Comparison of ENCODE assay signal across 16 cellular contexts in the genomic region with DNA sequence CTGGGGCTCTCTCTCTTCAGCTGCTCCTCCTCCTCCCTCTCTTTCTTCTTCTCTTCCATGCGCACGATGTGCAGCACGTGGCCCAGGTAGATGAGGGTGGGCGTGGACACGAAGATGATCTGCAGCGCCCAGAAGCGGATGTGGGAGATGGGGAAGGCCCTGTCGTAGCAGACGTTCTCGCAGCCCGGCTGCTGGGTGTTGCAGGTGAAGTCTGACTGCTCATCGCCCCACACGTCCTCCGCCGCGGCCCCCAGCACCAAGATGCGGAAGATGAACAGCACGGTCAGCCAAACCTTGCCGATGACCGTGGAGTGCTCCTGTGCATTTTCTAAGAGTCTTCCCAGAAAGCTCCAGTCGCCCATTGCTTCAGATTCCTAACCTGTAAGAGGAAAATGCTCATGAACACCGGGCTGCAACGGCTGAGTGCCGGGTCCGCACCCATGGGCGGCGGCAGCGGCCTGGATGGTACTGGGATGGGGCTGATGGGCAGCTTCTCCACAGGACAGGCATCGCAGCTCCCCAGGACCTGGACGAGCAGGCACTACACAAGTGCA. TPM values are rescaled to one million over a fixed set of nuclear protein-coding genes. Genes with fewer than 3 reads are reported as not detected.
DNase-seq lines count a peak whose midpoint lies in the region; ATAC-seq and TF ChIP-seq lines count a peak whose summit lies in the region.
"Had no signal": no experiment of that assay in that cellular context is flagged by ENCODE, and none has a peak within 500 bp of the region (broad histone marks: within the 10 kb centered on the region; RNA-seq: fewer than 3 reads in every experiment).

No MANE protein-coding gene starts in this region.

- no peaks in the 10 kb centered on the region for H3K9me3 ChIP-seq in smooth muscle cell (replicated peaks; ENCODE audit: low read depth)

- no peak overlapping the region for H3K9ac ChIP-seq in smooth muscle cell (ENCODE audit: low read depth)
- H3K9ac ChIP-seq: GM23248 had no signal

- H4K20me1 ChIP-seq in GM23338 (replicated peaks; ENCODE audit: insufficient read depth) (no peaks in the 10 kb centered on the region), smooth muscle cell (ENCODE audit: low read depth) (no peaks in the 10 kb centered on the region)

- peak overlapping the region; percentile 32 to 40 for H3K4me3 Mint-ChIP-seq in activated T-cell treated with anti-CD3 and anti-CD28 coated beads, Interleukin-2, amount 50 U/mL, for 72 hours
- no peak overlapping the region for H3K4me3 Mint-ChIP-seq in activated T-cell treated with anti-CD3 and anti-CD28 coated beads, Interleukin-2, amount 50 U/mL, for 24 hours
- H3K4me3 Mint-ChIP-seq in GM23338 = peak overlapping the region; percentile 42; the same call in 1 of the 3 replicates
- H3K4me3 Mint-ChIP-seq in osteocyte (ENCODE audit: unreplicated experiment) = no peak overlapping the region
- peak overlapping the region in 1 of 2 donors; percentile 56 for H3K4me3 Mint-ChIP-seq in stimulated activated naive CD8-positive, alpha-beta T cell treated with anti-CD3 and anti-CD28 coated beads, Interleukin-15, amount 100 ng/mL, for 72 hours
- H3K4me3 Mint-ChIP-seq: CD8-positive, alpha-beta T cell; H9 had no signal

- H3F3A ChIP-seq in GM23338 (replicated peaks; ENCODE audit: low read depth) (peaks cover 4% of the 10 kb centered on the region; the same call in 1 of the 2 replicates), smooth muscle cell (ENCODE audit: low read depth) (no peaks in the 10 kb centered on the region)

- H3K4me2 ChIP-seq in GM23338 (no peak overlapping the region), smooth muscle cell (no peak overlapping the region)

- ATAC-seq in activated T-cell treated with anti-CD3 and anti-CD28 coated beads, Interleukin-2, amount 50 U/mL, for 72 hours (replicated peaks in 1 of 2) = no peak
- no peak for ATAC-seq in GM23338
- no peak for ATAC-seq in stimulated activated naive CD8-positive, alpha-beta T cell treated with anti-CD3 and anti-CD28 coated beads, Interleukin-15, amount 100 ng/mL, for 72 hours
- ATAC-seq: CD8-positive, alpha-beta T cell had no signal

- peaks cover 64% of the 10 kb centered on the region for H3K27me3 Mint-ChIP-seq in activated T-cell treated with anti-CD3 and anti-CD28 coated beads, Interleukin-2, amount 50 U/mL, for 72 hours (ENCODE audit: low read depth)
- H3K27me3 Mint-ChIP-seq in activated T-cell treated with anti-CD3 and anti-CD28 coated beads, Interleukin-2, amount 50 U/mL, for 24 hours = peaks cover 60% of the 10 kb centered on the region
- H3K27me3 Mint-ChIP-seq in GM23338 (ENCODE audit: insufficient read depth, low read depth, poor library complexity) (peaks cover 23% of the 10 kb centered on the region), osteocyte (ENCODE audit: unreplicated experiment) (peaks cover 48% of the 10 kb centered on the region)
- H3K27me3 Mint-ChIP-seq in stimulated activated naive CD8-positive, alpha-beta T cell treated with anti-CD3 and anti-CD28 coated beads, Interleukin-15, amount 100 ng/mL, for 72 hours = peaks cover 53% of the 10 kb centered on the region

- H3K27ac Mint-ChIP-seq in activated T-cell treated with anti-CD3 and anti-CD28 coated beads, Interleukin-2, amount 50 U/mL, for 72 hours = no peak overlapping the region
- no peak overlapping the region for H3K27ac Mint-ChIP-seq in activated T-cell treated with anti-CD3 and anti-CD28 coated beads, Interleukin-2, amount 50 U/mL, for 24 hours
- no peak overlapping the region for H3K27ac Mint-ChIP-seq in GM23338
- H3K27ac Mint-ChIP-seq in osteocyte (ENCODE audit: unreplicated experiment) = no peak overlapping the region
- no peak overlapping the region for H3K27ac Mint-ChIP-seq in stimulated activated naive CD8-positive, alpha-beta T cell treated with anti-CD3 and anti-CD28 coated beads, Interleukin-15, amount 100 ng/mL, for 72 hours
- H3K27ac Mint-ChIP-seq: CD14-positive monocyte; CD8-positive, alpha-beta T cell; H9 had no signal

- peaks cover 7% of the 10 kb centered on the region for H3K4me1 ChIP-seq in GM23338 (ENCODE audit: insufficient read depth)
- no peaks in the 10 kb centered on the region for H3K4me1 ChIP-seq in smooth muscle cell (ENCODE audit: low read depth)

- H2AFZ ChIP-seq in GM23338 = no peak overlapping the region; the same call in 1 of the 2 replicates
- H2AFZ ChIP-seq in smooth muscle cell (ENCODE audit: low read depth) = no peak overlapping the region
- H2AFZ ChIP-seq: GM23248 had no signal

- H3K27ac ChIP-seq in GM23338 (ENCODE audit: low read depth) (no peak overlapping the region), coronary artery (no peak overlapping the region), smooth muscle cell (ENCODE audit: low read depth) (no peak overlapping the region)
- H3K27ac ChIP-seq: GM23248 had no signal

- TF ChIP-seq CTCF in GM23338 (conservative IDR thresholded peaks at IDR 0.05; ENCODE audit: low read depth in 2 of 2) (no peak), coronary artery (IDR thresholded peaks at IDR 0.05) (no peak), osteocyte (IDR thresholded peaks at IDR 0.05) (no peak), smooth muscle cell (IDR thresholded peaks at IDR 0.05; ENCODE audit: borderline replicate concordance, insufficient read depth, poor library complexity, severe bottlenecking) (no peak)

- no peak for DNase-seq in activated T-cell treated with anti-CD3 and anti-CD28 coated beads, Interleukin-2, amount 50 U/mL, for 72 hours
- no peak for DNase-seq in activated T-cell treated with anti-CD3 and anti-CD28 coated beads, Interleukin-2, amount 50 U/mL, for 24 hours
- no peak for DNase-seq in GM23338 (ENCODE audit: low spot score)
- DNase-seq in coronary artery (ENCODE audit: low spot score) = peak; percentile 65
- DNase-seq in osteocyte (ENCODE audit: extremely low spot score, unreplicated experiment) = peak; percentile 79
- DNase-seq in smooth muscle cell (lab: John Stamatoyannopoulos, UW; ENCODE audit: unreplicated experiment) = no peak
- DNase-seq in stimulated activated naive CD8-positive, alpha-beta T cell treated with anti-CD3 and anti-CD28 coated beads, Interleukin-15, amount 100 ng/mL, for 72 hours = no peak
- DNase-seq: CD8-positive, alpha-beta T cell; COR-L47; DMS153; DMS79 treated with DMSO at 0.1 percent for 48 hours; EL; GM23248; H9 had no signal

- peaks cover 20% of the 10 kb centered on the region for H3K27me3 ChIP-seq in GM23338 (ENCODE audit: insufficient read depth)
- H3K27me3 ChIP-seq in smooth muscle cell (ENCODE audit: low read depth) = peaks cover 19% of the 10 kb centered on the region

- H3K4me3 ChIP-seq in GM23338 = no peak overlapping the region
- H3K4me3 ChIP-seq in coronary artery = no peak overlapping the region
- no peak overlapping the region for H3K4me3 ChIP-seq in smooth muscle cell
- H3K4me3 ChIP-seq: GM23248 had no signal

- H3K9me3 Mint-ChIP-seq in activated T-cell treated with anti-CD3 and anti-CD28 coated beads, Interleukin-2, amount 50 U/mL, for 72 hours = no peaks in the 10 kb centered on the region
- no peaks in the 10 kb centered on the region for H3K9me3 Mint-ChIP-seq in activated T-cell treated with anti-CD3 and anti-CD28 coated beads, Interleukin-2, amount 50 U/mL, for 24 hours
- H3K9me3 Mint-ChIP-seq in GM23338 (peaks cover 6% of the 10 kb centered on the region; the same call in 2 of the 3 replicates), osteocyte (ENCODE audit: unreplicated experiment) (no peaks in the 10 kb centered on the region)
- no peaks in the 10 kb centered on the region for H3K9me3 Mint-ChIP-seq in stimulated activated naive CD8-positive, alpha-beta T cell treated with anti-CD3 and anti-CD28 coated beads, Interleukin-15, amount 100 ng/mL, for 72 hours
- H3K9me3 Mint-ChIP-seq: CD8-positive, alpha-beta T cell; H9 had no signal

- H3K36me3 Mint-ChIP-seq in activated T-cell treated with anti-CD3 and anti-CD28 coated beads, Interleukin-2, amount 50 U/mL, for 72 hours (ENCODE audit: insufficient read depth in 2 of 2) = no peaks in the 10 kb centered on the region
- no peaks in the 10 kb centered on the region for H3K36me3 Mint-ChIP-seq in activated T-cell treated with anti-CD3 and anti-CD28 coated beads, Interleukin-2, amount 50 U/mL, for 24 hours (ENCODE audit: low read depth)
- no peaks in the 10 kb centered on the region for H3K36me3 Mint-ChIP-seq in GM23338 (ENCODE audit: low read depth)
- H3K36me3 Mint-ChIP-seq in osteocyte (ENCODE audit: unreplicated experiment) = no peaks in the 10 kb centered on the region
- H3K36me3 Mint-ChIP-seq: CD8-positive, alpha-beta T cell had no signal

- H3K79me2 ChIP-seq in GM23338 (replicated peaks; ENCODE audit: insufficient read depth) (no peaks in the 10 kb centered on the region), smooth muscle cell (ENCODE audit: low read depth) (no peaks in the 10 kb centered on the region)

- H3K36me3 ChIP-seq in GM23338 (ENCODE audit: insufficient read depth) (no peaks in the 10 kb centered on the region), smooth muscle cell (ENCODE audit: low read depth) (no peaks in the 10 kb centered on the region)

- peaks cover 4% of the 10 kb centered on the region for H3K4me1 Mint-ChIP-seq in activated T-cell treated with anti-CD3 and anti-CD28 coated beads, Interleukin-2, amount 50 U/mL, for 72 hours (ENCODE audit: low read depth)
- H3K4me1 Mint-ChIP-seq in activated T-cell treated with anti-CD3 and anti-CD28 coated beads, Interleukin-2, amount 50 U/mL, for 24 hours (ENCODE audit: low read depth) = peaks cover 1% of the 10 kb centered on the region
- H3K4me1 Mint-ChIP-seq in GM23338 (peaks cover 16% of the 10 kb centered on the region), osteocyte (ENCODE audit: unreplicated experiment) (no peaks in the 10 kb centered on the region)
- peaks cover 15% of the 10 kb centered on the region for H3K4me1 Mint-ChIP-seq in stimulated activated naive CD8-positive, alpha-beta T cell treated with anti-CD3 and anti-CD28 coated beads, Interleukin-15, amount 100 ng/mL, for 72 hours

- H3K9me2 ChIP-seq in GM23338 (ENCODE audit: insufficient read depth) = no peaks in the 10 kb centered on the region

- 94% methylated on average over 30 of the region's 30 CpGs for WGBS in smooth muscle cell (ENCODE audit: low lambda C conversion rate)

TF ChIP-seq in GM23338, 12 proteins besides CTCF, POLR2A, EP300 and RAD21 (continues in another document):
- no peak for TF ChIP-seq JUNB (IDR thresholded peaks at IDR 0.05; ENCODE audit: unreplicated experiment)

RNA-seq across cellular contexts. Expression of a gene that starts 17.8 kb away (rescaled TPM):
- total RNA-seq in activated T-cell treated with anti-CD3 and anti-CD28 coated beads, Interleukin-2, amount 50 U/mL, for 72 hours = under 1 TPM; 0.67 to 0.74 TPM
- 0.17 and 1.2 TPM in 2 replicates for total RNA-seq in GM23338 (2014; rRNA removed; shearing (Covaris generic))
- polyA plus RNA-seq in GM23338 (2016; fragmentation: Nextera tagmentation; extraction: Ambion mirVana) (0.19 and 0.23 TPM in 2 replicates), smooth muscle cell (1.3 and 1.4 TPM in 2 replicates)
- total RNA-seq in osteocyte (not detected in 2 replicates), smooth muscle cell (1.5 and 4.5 TPM in 2 replicates)
- polyA plus RNA-seq: CD14-positive monocyte had no signal

RNA-seq across cellular contexts. Expression of a gene that starts 49.7 kb away (rescaled TPM):
- total RNA-seq in activated T-cell treated with anti-CD3 and anti-CD28 coated beads, Interleukin-2, amount 50 U/mL, for 72 hours = 1 to 10 TPM; 1.8 to 5.9 TPM
- total RNA-seq in GM23338 (2014; rRNA removed; shearing (Covaris generic)) = not detected in 2 replicates
- polyA plus RNA-seq in GM23338 (2016; fragmentation: Nextera tagmentation; extraction: Ambion mirVana) (not detected in 2 replicates), smooth muscle cell (42.9 and 83.7 TPM in 2 replicates)
- total RNA-seq in osteocyte (0.27 TPM in 1 of 2 replicates, not detected in the other), smooth muscle cell (101 and 115 TPM in 2 replicates)
- total RNA-seq: CD8-positive, alpha-beta T cell had no signal
- polyA plus RNA-seq: BJ, CD14-positive monocyte had no signal

Comparison
In these comparisons a context has a peak if more than half of its experiments do, and no peak if none do; other contexts are left out.
1. H3K4me3 Mint-ChIP-seq: peak in activated T-cell treated with anti-CD3 and anti-CD28 coated beads, Interleukin-2, amount 50 U/mL, for 72 hours (2 of 2) and GM23338 (single experiment); none in activated T-cell treated with anti-CD3 and anti-CD28 coated beads, Interleukin-2, amount 50 U/mL, for 24 hours (single experiment) and osteocyte (single experiment).
2. DNase-seq: peak in coronary artery (single experiment) and osteocyte (single experiment); none in activated T-cell treated with anti-CD3 and anti-CD28 coated beads, Interleukin-2, amount 50 U/mL, for 72 hours (0 of 2), activated T-cell treated with anti-CD3 and anti-CD28 coated beads, Interleukin-2, amount 50 U/mL, for 24 hours (single experiment), GM23338 (single experiment), smooth muscle cell (single experiment) and stimulated activated naive CD8-positive, alpha-beta T cell treated with anti-CD3 and anti-CD28 coated beads, Interleukin-15, amount 100 ng/mL, for 72 hours (0 of 2).
3. RNA of a gene that starts 49.7 kb away (total RNA-seq): 101 to 115 TPM in smooth muscle cell; 1.8 to 5.9 TPM in activated T-cell treated with anti-CD3 and anti-CD28 coated beads, Interleukin-2, amount 50 U/mL, for 72 hours, 0.27 TPM in osteocyte and not detected in GM23338; every median in the first group is over 10 times any median in the second.